In the genomic region with DNA sequence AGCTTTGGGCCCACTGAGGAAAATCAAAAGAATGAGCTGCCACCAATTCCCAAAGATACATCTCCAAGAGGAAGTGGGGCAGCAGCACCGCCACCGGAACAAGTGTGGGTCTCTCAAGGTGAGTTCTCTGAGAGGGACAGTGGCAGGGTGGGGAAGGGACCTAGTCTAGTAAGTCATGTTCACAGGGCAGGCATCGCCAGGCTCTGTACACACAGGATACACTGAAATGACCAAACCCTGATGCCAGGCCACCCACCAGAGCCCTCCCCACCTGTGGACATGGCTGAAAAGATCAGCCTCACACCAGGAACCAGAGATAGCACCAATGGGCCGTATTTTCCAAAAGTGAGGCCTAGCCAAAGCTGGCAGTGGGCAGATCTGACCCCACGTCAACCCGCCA, we compare ENCODE assay signal across 16 cellular contexts.
DNase-seq lines count a peak whose midpoint lies in the region; ATAC-seq and TF ChIP-seq lines count a peak whose summit lies in the region.
"Had no signal": no experiment of that assay in that cellular context is flagged by ENCODE, and none has a peak within 500 bp of the region (broad histone marks: within the 10 kb centered on the region; RNA-seq: fewer than 3 reads in every experiment).

No MANE protein-coding gene starts in this region.

- H2AFZ ChIP-seq in trophoblast cell (ENCODE audit: insufficient read depth, low read length, poor library complexity) = no peak overlapping the region
- H2AFZ ChIP-seq: GM23338 had no signal

- peaks cover 0 to 19% (median 0%) of the 10 kb centered on the region in 6 donors for H3K36me3 ChIP-seq in spleen
- no peaks in the 10 kb centered on the region for H3K36me3 ChIP-seq in trophoblast cell (ENCODE audit: control insufficient read depth in 1 of 2, insufficient read depth in 2 of 2, low read length in 2 of 2)
- H3K36me3 ChIP-seq in gastrocnemius medialis = no peaks in the 10 kb centered on the region
- H3K36me3 ChIP-seq: BLaER1 had no signal

- no peaks in the 10 kb centered on the region for H3K9me3 Mint-ChIP-seq in natural killer cell treated with Interleukin-12 subunit alpha and Interleukin-12 subunit beta and Interleukin-15 and Interleukin-18, amount 100 ng/mL, for 72 hours

- intact Hi-C loops in cardiac septum (cut with DNase I) = loop anchor here (5.0 to 10.0 kb wide), 2 partner anchors 304 to 626 kb away; no protein-coding TSS in a partner anchor
- intact Hi-C loops in Right ventricle myocardium superior (cut with DNase I) = no loop called here
- intact Hi-C loops in spleen (cut with DNase I; ENCODE audit: low total_unique reads) = no loop called here
- intact Hi-C loops in gastrocnemius medialis (cut with DNase I; ENCODE audit: low total_unique reads) = no loop called here

- H3K27me3 Mint-ChIP-seq in natural killer cell treated with Interleukin-12 subunit alpha and Interleukin-12 subunit beta and Interleukin-15 and Interleukin-18, amount 100 ng/mL, for 72 hours = no peaks in the 10 kb centered on the region

- H3K4me1 ChIP-seq in spleen (peaks cover 0 to 53% (median 23%) of the 10 kb centered on the region in 6 donors), trophoblast cell (ENCODE audit: control insufficient read depth in 1 of 2, insufficient read depth in 2 of 2, low read length in 2 of 2) (no peaks in the 10 kb centered on the region), gastrocnemius medialis (no peaks in the 10 kb centered on the region)
- H3K4me1 ChIP-seq: BLaER1 had no signal

- H3K27ac Mint-ChIP-seq in natural killer cell treated with Interleukin-12 subunit alpha and Interleukin-12 subunit beta and Interleukin-15 and Interleukin-18, amount 100 ng/mL, for 72 hours = no peak overlapping the region
- H3K27ac Mint-ChIP-seq: CD8-positive, alpha-beta T cell; GM23338 had no signal

- H3K4me3 ChIP-seq in spleen = no peak overlapping the region
- H3K4me3 ChIP-seq in trophoblast cell (ENCODE audit: low read depth, low read length) = no peak overlapping the region
- no peak overlapping the region for H3K4me3 ChIP-seq in gastrocnemius medialis
- H3K4me3 ChIP-seq: BLaER1, GM23338 had no signal

- WGBS in spleen, 5 donors = 79 to 97% (median 90%) methylated on average over 5 to 6 of the region's 6 CpGs
- no CpG with 5 or more reads among the region's 6 CpGs for WGBS in trophoblast cell (ENCODE audit: extremely low coverage, insufficient coverage, insufficient read length)

- no peaks in the 10 kb centered on the region for H3K79me2 ChIP-seq in trophoblast cell (ENCODE audit: control insufficient read depth, insufficient read depth, low read length, poor library complexity)

- H4K8ac ChIP-seq in trophoblast cell (ENCODE audit: low read depth, low read length) = no peak overlapping the region

- H3K27me3 ChIP-seq in spleen (replicated peaks in 1 of 7) (no peaks in the 10 kb centered on the region), trophoblast cell (ENCODE audit: insufficient read depth, low read length) (no peaks in the 10 kb centered on the region), gastrocnemius medialis (no peaks in the 10 kb centered on the region)
- H3K27me3 ChIP-seq: BLaER1 had no signal

- H3K4ac ChIP-seq in trophoblast cell (ENCODE audit: low read depth, low read length) = no peak overlapping the region

- no peaks in the 10 kb centered on the region for H3K79me1 ChIP-seq in trophoblast cell (ENCODE audit: low read length)

- H3K4me1 Mint-ChIP-seq in natural killer cell treated with Interleukin-12 subunit alpha and Interleukin-12 subunit beta and Interleukin-15 and Interleukin-18, amount 100 ng/mL, for 72 hours (ENCODE audit: low read depth in 2 of 2) = no peaks in the 10 kb centered on the region

- H3K18ac ChIP-seq in trophoblast cell (ENCODE audit: low read length) = no peak overlapping the region

- no peak overlapping the region for H2AK5ac ChIP-seq in trophoblast cell (ENCODE audit: low read length)

- DNase-seq in cardiac septum (ENCODE audit: low spot score) (peak; percentile 72), Right ventricle myocardium superior (no peak), spleen (peak; percentile 59), ureter (ENCODE audit: low spot score) (peak; percentile 30), trophoblast cell (no peak), gastrocnemius medialis (no peak), DMS79 (lab: John Stamatoyannopoulos, UW) (no peak)
- peak; percentile 34 for DNase-seq in natural killer cell treated with Interleukin-12 subunit alpha and Interleukin-12 subunit beta and Interleukin-15 and Interleukin-18, amount 100 ng/mL, for 72 hours (ENCODE audit: low spot score)
- DNase-seq: 8988T; Calu3; CD8-positive, alpha-beta T cell; DMS53; HCEC 1CT had no signal

- no peak overlapping the region for H3K23ac ChIP-seq in trophoblast cell (ENCODE audit: low read length)

- no peak overlapping the region for H3K14ac ChIP-seq in trophoblast cell (ENCODE audit: low read length)

- TF ChIP-seq CTCF in spleen (IDR thresholded peaks at IDR 0.05 in 8 of 11, conservative IDR thresholded peaks at IDR 0.05 in 3 of 11) (no peak), gastrocnemius medialis (IDR thresholded peaks at IDR 0.05 in 4 of 5, conservative IDR thresholded peaks at IDR 0.05 in 1 of 5) (no peak)

- no peak overlapping the region for H2BK12ac ChIP-seq in trophoblast cell (ENCODE audit: low read length)

- no peaks in the 10 kb centered on the region for H3K36me3 Mint-ChIP-seq in natural killer cell treated with Interleukin-12 subunit alpha and Interleukin-12 subunit beta and Interleukin-15 and Interleukin-18, amount 100 ng/mL, for 72 hours
- H3K36me3 Mint-ChIP-seq: CD8-positive, alpha-beta T cell had no signal

- no peak overlapping the region for H4K91ac ChIP-seq in trophoblast cell (ENCODE audit: low read depth, low read length)

- ATAC-seq in Right ventricle myocardium superior (ENCODE audit: poor library complexity) (no peak), gastrocnemius medialis (no peak)
- ATAC-seq in natural killer cell treated with Interleukin-12 subunit alpha and Interleukin-12 subunit beta and Interleukin-15 and Interleukin-18, amount 100 ng/mL, for 72 hours = no peak
- ATAC-seq: CD8-positive, alpha-beta T cell had no signal

- in situ Hi-C loops in gastrocnemius medialis (cut with MboI; ENCODE audit: low sequenced_read_pairs in 4 of 4) = loop anchor here (10.0 kb wide), 2 partner anchors 306 to 406 kb away; no protein-coding TSS in a partner anchor

- TF ChIP-seq POLR2A in spleen (IDR thresholded peaks at IDR 0.05) = no peak
- no peak for TF ChIP-seq POLR2A in gastrocnemius medialis (IDR thresholded peaks at IDR 0.05)

- no peak overlapping the region for H3K9ac ChIP-seq in trophoblast cell (ENCODE audit: low read length)
- H3K9ac ChIP-seq: BLaER1 had no signal

- H3K9me3 ChIP-seq in spleen (no peaks in the 10 kb centered on the region), trophoblast cell (ENCODE audit: insufficient read depth, low read depth, low read length) (peaks cover 2% of the 10 kb centered on the region), gastrocnemius medialis (no peaks in the 10 kb centered on the region)

- no peak overlapping the region for H2BK5ac ChIP-seq in trophoblast cell (ENCODE audit: low read depth, low read length, poor library complexity)

- no peak overlapping the region for H3K4me3 Mint-ChIP-seq in natural killer cell treated with Interleukin-12 subunit alpha and Interleukin-12 subunit beta and Interleukin-15 and Interleukin-18, amount 100 ng/mL, for 72 hours
- H3K4me3 Mint-ChIP-seq: CD8-positive, alpha-beta T cell; GM23338 had no signal

- peak overlapping the region in 1 of 8 donors; percentile 5 for H3K27ac ChIP-seq in spleen
- no peak overlapping the region for H3K27ac ChIP-seq in trophoblast cell (ENCODE audit: low read depth, low read length)
- H3K27ac ChIP-seq in gastrocnemius medialis = no peak overlapping the region
- H3K27ac ChIP-seq: BLaER1, HL-60 had no signal

- H3K4me2 ChIP-seq in trophoblast cell (ENCODE audit: low read length) = no peak overlapping the region
- H3K4me2 ChIP-seq: BLaER1, GM23338 had no signal

- H2BK120ac ChIP-seq in trophoblast cell (ENCODE audit: insufficient read depth, low read length, poor library complexity) = no peak overlapping the region

- no peak overlapping the region for H4K12ac ChIP-seq in trophoblast cell (ENCODE audit: low read depth, low read length)

Comparison
In these comparisons a context has a peak if more than half of its experiments do, and no peak if none do; other contexts are left out.
1. DNase-seq: peak in cardiac septum (single experiment), natural killer cell treated with Interleukin-12 subunit alpha and Interleukin-12 subunit beta and Interleukin-15 and Interleukin-18, amount 100 ng/mL, for 72 hours (single experiment), spleen (single experiment) and ureter (single experiment); none in Right ventricle myocardium superior (single experiment), trophoblast cell (0 of 2), gastrocnemius medialis (0 of 2) and DMS79 (single experiment).